Comparison of ENCODE assay signal across 14 cellular contexts in genomic region chr17:51057534-51057933, GRCh38.
A peak's percentile ranks its signal among the peaks of the same experiment; 100 is the strongest.
DNase-seq lines count a peak whose midpoint lies in the region; ATAC-seq and TF ChIP-seq lines count a peak whose summit lies in the region.
"Had no signal": no experiment of that assay in that cellular context is flagged by ENCODE, and none has a peak within 500 bp of the region (broad histone marks: within the 10 kb centered on the region; RNA-seq: fewer than 3 reads in every experiment).

No MANE protein-coding gene starts in this region.

- TF ChIP-seq CTCF in right atrium auricular region (IDR thresholded peaks at IDR 0.05), result no peak
- TF ChIP-seq CTCF in colonic mucosa (IDR thresholded peaks at IDR 0.05), result no peak

- no peaks in the 10 kb centered on the region for H3K27me3 ChIP-seq in adipocyte (replicated peaks; ENCODE audit: control insufficient read depth, insufficient read depth, low read length)
- no peaks in the 10 kb centered on the region for H3K27me3 ChIP-seq in right atrium auricular region
- H3K27me3 ChIP-seq in rectal smooth muscle tissue (ENCODE audit: control insufficient read depth, insufficient read depth, low read length), result no peaks in the 10 kb centered on the region
- no peaks in the 10 kb centered on the region for H3K27me3 ChIP-seq in colonic mucosa
- H3K27me3 ChIP-seq: BE2C had no signal

- no peak for ATAC-seq in GM18505 (IDR thresholded peaks at IDR 0.05; ENCODE audit: unreplicated experiment)

- H3K4me3 ChIP-seq in adipocyte (ENCODE audit: low read length) (peak overlapping the region; percentile 42), right atrium auricular region (no peak overlapping the region), rectal smooth muscle tissue (ENCODE audit: low read length) (no peak overlapping the region), colonic mucosa (no peak overlapping the region)

- H3K4me1 ChIP-seq in adipocyte (ENCODE audit: control insufficient read depth, insufficient read depth, low read length) (peaks cover 32% of the 10 kb centered on the region), right atrium auricular region (peaks cover 0 to 22% of the 10 kb centered on the region in 2 donors), rectal smooth muscle tissue (ENCODE audit: control insufficient read depth, insufficient read depth, low read length) (peaks cover 10% of the 10 kb centered on the region), colonic mucosa (no peaks in the 10 kb centered on the region)

- H3K27ac ChIP-seq in right atrium auricular region, result peak overlapping the region; percentile 61 to 62
- H3K27ac ChIP-seq in rectal smooth muscle tissue (ENCODE audit: low read depth, low read length), result peak overlapping the region; percentile 29
- no peak overlapping the region for H3K27ac ChIP-seq in colonic mucosa

- no peaks in the 10 kb centered on the region for H3K9me3 ChIP-seq in adipocyte (ENCODE audit: control insufficient read depth, low read length)
- H3K9me3 ChIP-seq in right atrium auricular region, result no peaks in the 10 kb centered on the region
- H3K9me3 ChIP-seq in colonic mucosa, result no peaks in the 10 kb centered on the region
- H3K9me3 ChIP-seq: BE2C had no signal

- DNase-seq in GM03348 (ENCODE audit: low spot score) (peak; percentile 5), adipocyte (ENCODE audit: low read depth) (no peak), right atrium auricular region (ENCODE audit: low spot score) (no peak), colonic mucosa (no peak), NCI-H1436 (lab: John Stamatoyannopoulos, UW) (no peak), NAMALWA (ENCODE audit: low spot score) (no peak)
- DNase-seq: activated CD4-positive, CD25-positive, alpha-beta regulatory T cell treated with anti-CD3 and anti-CD28 coated beads, Interleukin-2, amount 50 U/mL, for 72 hours; activated effector memory CD4-positive, alpha-beta T cell treated with Interleukin-2 at 50 U/mL for 16 hours; BE2C; dermis blood vessel endothelial cell; GOT3; stimulated activated naive B cell treated with anti-CD40 and anti-IgM and Interleukin-4, amounts not matched to agents 10 μg/mL and 1 μg/mL and 100 μg/mL, for 72 hours had no signal

- peak overlapping the region; percentile 74 for H3K9ac ChIP-seq in adipocyte (ENCODE audit: low read length)
- no peak overlapping the region for H3K9ac ChIP-seq in rectal smooth muscle tissue (ENCODE audit: low read length)
- H3K9ac ChIP-seq in colonic mucosa (ENCODE audit: low read depth in 2 of 2, low read length in 2 of 2), result no peak overlapping the region

- TF ChIP-seq POLR2A in GM18505 (IDR thresholded peaks at IDR 0.05; ENCODE audit: borderline replicate concordance, extremely low read depth, insufficient read depth, insufficient read length), result no peak

- intact Hi-C loops in colonic mucosa (cut with DNase I), result no loop called here

- H3K36me3 ChIP-seq in adipocyte (ENCODE audit: control insufficient read depth, insufficient read depth, low read length, severe bottlenecking) (no peaks in the 10 kb centered on the region), right atrium auricular region (no peaks in the 10 kb centered on the region), rectal smooth muscle tissue (ENCODE audit: control insufficient read depth, insufficient read depth, low read length) (no peaks in the 10 kb centered on the region), colonic mucosa (no peaks in the 10 kb centered on the region)
- H3K36me3 ChIP-seq: BE2C had no signal
